11 cellular contexts compared by ENCODE assay signal in genomic region chr5:123807177-123807900, GRCh38.
DNase-seq lines count a peak whose midpoint lies in the region; ATAC-seq, FAIRE-seq and TF ChIP-seq lines count a peak whose summit lies in the region.
"Had no signal": no experiment of that assay in that cellular context is flagged by ENCODE, and none has a peak within 500 bp of the region (broad histone marks: within the 10 kb centered on the region; RNA-seq: fewer than 3 reads in every experiment).

No MANE protein-coding gene starts in this region.

- intact Hi-C loops in Right ventricle myocardium inferior (cut with DNase I) (loop anchor here (2.0 kb wide), 1 partner anchor 135 kb away; no protein-coding TSS in a partner anchor), cardiac septum (cut with DNase I) (loop anchor here (2.0 kb wide), 1 partner anchor 53 kb away; no protein-coding TSS in a partner anchor)
- intact Hi-C loops in activated naive CD4-positive, alpha-beta T cell treated with anti-CD3 and anti-CD28 coated beads for 36 hours (cut with micrococcal nuclease) = no loop called here

- H3K9me3 ChIP-seq in right atrium auricular region = no peaks in the 10 kb centered on the region

- CTCF ChIA-PET in activated naive CD4-positive, alpha-beta T cell treated with anti-CD3 and anti-CD28 coated beads for 36 hours (lab: Charles Lee) = no interaction called here

- no peaks in the 10 kb centered on the region for H3K9me3 Mint-ChIP-seq in activated naive CD4-positive, alpha-beta T cell treated with anti-CD3 and anti-CD28 coated beads for 36 hours
- no peaks in the 10 kb centered on the region for H3K9me3 Mint-ChIP-seq in stimulated activated naive CD8-positive, alpha-beta T cell treated with anti-CD3 and anti-CD28 coated beads, Interleukin-15, amount 100 ng/mL, for 72 hours

- no peak overlapping the region for H3K4me3 Mint-ChIP-seq in activated naive CD4-positive, alpha-beta T cell treated with anti-CD3 and anti-CD28 coated beads for 36 hours
- H3K4me3 Mint-ChIP-seq in stimulated activated naive CD8-positive, alpha-beta T cell treated with anti-CD3 and anti-CD28 coated beads, Interleukin-15, amount 100 ng/mL, for 72 hours = no peak overlapping the region
- H3K4me3 Mint-ChIP-seq: B cell had no signal

- peak overlapping the region; percentile 44 to 73 for H3K27ac ChIP-seq in right atrium auricular region

- no peak overlapping the region for H3K27ac Mint-ChIP-seq in activated naive CD4-positive, alpha-beta T cell treated with anti-CD3 and anti-CD28 coated beads for 36 hours
- no peak overlapping the region for H3K27ac Mint-ChIP-seq in stimulated activated naive CD8-positive, alpha-beta T cell treated with anti-CD3 and anti-CD28 coated beads, Interleukin-15, amount 100 ng/mL, for 72 hours
- H3K27ac Mint-ChIP-seq: B cell had no signal

- no peak for TF ChIP-seq CTCF in right atrium auricular region (IDR thresholded peaks at IDR 0.05)

- H3K4me1 ChIP-seq in right atrium auricular region = peaks cover 0 to 40% of the 10 kb centered on the region in 2 donors

- no peaks in the 10 kb centered on the region for H3K36me3 ChIP-seq in right atrium auricular region

- no peaks in the 10 kb centered on the region for H3K4me1 Mint-ChIP-seq in activated naive CD4-positive, alpha-beta T cell treated with anti-CD3 and anti-CD28 coated beads for 36 hours (ENCODE audit: low read depth)
- no peaks in the 10 kb centered on the region for H3K4me1 Mint-ChIP-seq in stimulated activated naive CD8-positive, alpha-beta T cell treated with anti-CD3 and anti-CD28 coated beads, Interleukin-15, amount 100 ng/mL, for 72 hours

- H3K27me3 Mint-ChIP-seq in activated naive CD4-positive, alpha-beta T cell treated with anti-CD3 and anti-CD28 coated beads for 36 hours (ENCODE audit: low read depth) = no peaks in the 10 kb centered on the region
- no peaks in the 10 kb centered on the region for H3K27me3 Mint-ChIP-seq in stimulated activated naive CD8-positive, alpha-beta T cell treated with anti-CD3 and anti-CD28 coated beads, Interleukin-15, amount 100 ng/mL, for 72 hours
- H3K27me3 Mint-ChIP-seq: B cell had no signal

- no peaks in the 10 kb centered on the region for H3K36me3 Mint-ChIP-seq in activated naive CD4-positive, alpha-beta T cell treated with anti-CD3 and anti-CD28 coated beads for 36 hours (ENCODE audit: low read depth)

- peak; percentile 74 for ATAC-seq in Right ventricle myocardium inferior
- no peak for ATAC-seq in HG03159 (IDR thresholded peaks at IDR 0.05; ENCODE audit: unreplicated experiment)
- ATAC-seq in stimulated activated naive CD8-positive, alpha-beta T cell treated with anti-CD3 and anti-CD28 coated beads, Interleukin-15, amount 100 ng/mL, for 72 hours = no peak

- no peaks in the 10 kb centered on the region for H3K27me3 ChIP-seq in right atrium auricular region

- no peak for FAIRE-seq in RCC 7860 (lab: Jason Lieb, UNC)
- FAIRE-seq: GM12892 had no signal

- DNase-seq in Right ventricle myocardium inferior (ENCODE audit: missing footprints) (no peak), cardiac septum (ENCODE audit: low spot score) (no peak), RPMI7951 (ENCODE audit: low read depth) (peak; percentile 18), right atrium auricular region (ENCODE audit: low spot score) (no peak), RCC 7860 (ENCODE audit: low spot score) (no peak)
- DNase-seq in activated naive CD4-positive, alpha-beta T cell treated with anti-CD3 and anti-CD28 coated beads for 36 hours = no peak
- no peak for DNase-seq in stimulated activated naive CD8-positive, alpha-beta T cell treated with anti-CD3 and anti-CD28 coated beads, Interleukin-15, amount 100 ng/mL, for 72 hours
- DNase-seq: NCI-H1930 had no signal

- H3K4me3 ChIP-seq in right atrium auricular region = no peak overlapping the region
